Comparison of ENCODE assay signal across 35 cellular contexts in the genomic region with DNA sequence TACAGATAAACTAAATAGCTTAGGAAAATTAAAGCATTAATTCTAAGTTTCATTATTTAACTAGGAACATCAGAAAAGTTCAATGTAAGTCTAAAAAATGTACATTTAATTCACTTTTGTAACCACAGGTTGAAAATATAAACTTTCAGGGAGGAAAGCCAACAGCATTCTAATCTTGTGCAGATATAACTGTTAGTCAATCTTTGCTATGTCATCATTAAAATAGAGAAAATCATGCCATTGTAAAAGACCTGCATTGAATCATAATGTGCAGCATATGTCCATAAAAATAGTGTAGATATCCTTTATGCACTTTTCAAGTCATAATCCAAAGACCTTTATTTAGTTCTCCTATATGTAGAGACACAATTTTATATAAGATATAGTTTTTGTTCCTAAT.
"Had no signal": no experiment of that assay in that cellular context is flagged by ENCODE, and none has a peak within 500 bp of the region (broad histone marks: within the 10 kb centered on the region; RNA-seq: fewer than 3 reads in every experiment).

No MANE protein-coding gene starts in this region.

- DNase-seq: Karpas-422, Kasumi-1, MG63, MM.1S, MV-4-11, NCI-H1048, NCI-H1092, NCI-H1092 treated with DMSO at 0.1 percent for 48 hours, NCI-H1105, NCI-H1105 treated with DMSO at 0.1 percent for 48 hours, NCI-H1417, NCI-H1417 treated with DMSO at 0.1 percent for 48 hours, NCI-H1436, NCI-H1436 treated with DMSO at 0.1 percent for 48 hours, NCI-H146, NCI-H1694, NCI-H1694 treated with DMSO at 0.1 percent for 48 hours, NCI-H187, NCI-H187 treated with DMSO at 0.1 percent for 48 hours, NCI-H1930, NCI-H2029, NCI-H2029 treated with DMSO at 0.1 percent for 48 hours, NCI-H2081, NCI-H2081 treated with DMSO at 0.1 percent for 48 hours, NCI-H2107, NCI-H2171, NCI-H2171 treated with DMSO at 0.1 percent for 48 hours, NCI-H2227 treated with DMSO at 0.1 percent for 48 hours, NCI-H226, NCI-H345, NCI-H446, NCI-H446 treated with DMSO at 0.1 percent for 48 hours, NCI-H510A, NCI-H510A treated with DMSO at 0.1 percent for 48 hours, NCI-H524 had no signal

- H3K27me3 ChIP-seq: MG63 had no signal

- H3K36me3 ChIP-seq: MG63 had no signal

- H3K4me3 ChIP-seq: MG63 had no signal

- H3K9me3 ChIP-seq: MG63 had no signal
